In the genomic region with DNA sequence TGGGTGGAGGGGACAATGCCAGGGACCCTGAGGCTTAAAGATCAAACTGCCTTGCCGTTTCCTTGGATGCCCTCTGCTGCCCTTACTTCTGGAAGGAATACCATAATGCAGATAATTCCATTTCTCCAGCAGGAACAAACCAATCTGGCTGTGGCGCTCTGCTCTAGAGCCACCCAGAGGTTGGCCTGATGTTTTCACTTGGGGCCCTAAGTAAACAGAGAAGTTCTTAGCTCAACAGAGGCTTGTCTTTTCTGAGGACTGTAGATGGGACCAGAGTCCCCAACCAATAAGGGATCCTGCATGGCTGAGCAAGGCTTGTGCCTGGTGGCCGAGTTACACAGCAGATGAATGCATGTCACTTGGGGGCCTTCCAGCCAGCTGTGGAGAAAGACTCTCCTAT, we compare ENCODE assay signal across 27 cellular contexts.
"Had no signal": no experiment of that assay in that cellular context is flagged by ENCODE, and none has a peak within 500 bp of the region (broad histone marks: within the 10 kb centered on the region; RNA-seq: fewer than 3 reads in every experiment).

No MANE protein-coding gene starts in this region.

- H3K9me3 Mint-ChIP-seq: activated naive CD8-positive, alpha-beta T cell treated with anti-CD3 and anti-CD28 coated beads, Interleukin-2, amount 50 U/mL, for 24 hours; central memory CD8-positive, alpha-beta T cell; T-helper 1 cell treated with Interleukin-12 subunit alpha and Interleukin-12 subunit beta and Interleukin-4 antibody, amounts not matched to agents 30 μg/mL and 1 μg/mL, for 36 hours had no signal

- H3K27ac ChIP-seq: ascending aorta, body of pancreas, KMS-11 had no signal

- H3K27me3 ChIP-seq: ascending aorta, body of pancreas, MG63 had no signal

- H3K4me3 Mint-ChIP-seq: activated CD8-positive, alpha-beta T cell treated with anti-CD3 and anti-CD28 coated beads, Interleukin-2, amount 10 ng/mL, durations not matched to agents 7 days and 5 days; activated naive CD8-positive, alpha-beta T cell treated with anti-CD3 and anti-CD28 coated beads, Interleukin-2, amount 50 U/mL, for 24 hours; central memory CD8-positive, alpha-beta T cell; T-helper 1 cell treated with Interleukin-12 subunit alpha and Interleukin-12 subunit beta and Interleukin-4 antibody, amounts not matched to agents 30 μg/mL and 1 μg/mL, for 36 hours; WTC11 had no signal

- ATAC-seq: activated CD8-positive, alpha-beta T cell treated with anti-CD3 and anti-CD28 coated beads, Interleukin-2, amount 10 ng/mL, durations not matched to agents 7 days and 5 days; activated naive CD4-positive, alpha-beta T cell treated with anti-CD3 and anti-CD28 coated beads, Interleukin-2, amount 50 U/mL, for 72 hours; activated naive CD8-positive, alpha-beta T cell treated with anti-CD3 and anti-CD28 coated beads, Interleukin-2, amount 50 U/mL, for 24 hours; body of pancreas; WTC11 had no signal

- H3K27ac Mint-ChIP-seq: activated CD8-positive, alpha-beta T cell treated with anti-CD3 and anti-CD28 coated beads, Interleukin-2, amount 10 ng/mL, durations not matched to agents 7 days and 5 days; activated naive CD4-positive, alpha-beta T cell treated with anti-CD3 and anti-CD28 coated beads, Interleukin-2, amount 50 U/mL, for 72 hours; activated naive CD8-positive, alpha-beta T cell treated with anti-CD3 and anti-CD28 coated beads, Interleukin-2, amount 50 U/mL, for 24 hours; T-helper 1 cell treated with Interleukin-12 subunit alpha and Interleukin-12 subunit beta and Interleukin-4 antibody, amounts not matched to agents 30 μg/mL and 1 μg/mL, for 36 hours; WTC11 had no signal

- H3K9me3 ChIP-seq: ascending aorta, body of pancreas, MG63 had no signal

- H3K4me1 ChIP-seq: ascending aorta, body of pancreas had no signal

- H3K36me3 ChIP-seq: ascending aorta, MG63 had no signal

- DNase-seq: activated CD4-positive, alpha-beta T cell treated with anti-CD3 and anti-CD28 coated beads for 48 hours; activated CD4-positive, alpha-beta T cell treated with anti-CD3 and anti-CD28 coated beads, Interleukin-2, amount 50 U/mL, for 4 hours; activated CD4-positive, CD25-positive, alpha-beta regulatory T cell treated with anti-CD3 and anti-CD28 coated beads, Interleukin-2, amount 50 U/mL, for 72 hours; activated CD8-positive, alpha-beta memory T cell treated with anti-CD3 and anti-CD28 coated beads, Interleukin-2, amount 50 U/mL, for 48 hours; activated CD8-positive, alpha-beta T cell treated with anti-CD3 and anti-CD28 coated beads, Interleukin-2, amount 10 ng/mL, durations not matched to agents 7 days and 5 days; activated naive CD8-positive, alpha-beta T cell treated with anti-CD3 and anti-CD28 coated beads, Interleukin-2, amount 50 U/mL, for 24 hours; activated T-cell treated with anti-CD3 and anti-CD28 coated beads, Interleukin-2, amount 50 U/mL, for 1 hour; amniotic stem cell; body of pancreas; IMR-90; MG63; MV-4-11; NCI-H1105; NCI-H1436 treated with DMSO at 0.1 percent for 48 hours; NCI-H187; NCI-H2081; NCI-H446; NCI-H524; NCI-H748 treated with DMSO at 0.1 percent for 48 hours; SIG-M5; SW 1271 had no signal

- H3K36me3 Mint-ChIP-seq: activated naive CD4-positive, alpha-beta T cell treated with anti-CD3 and anti-CD28 coated beads, Interleukin-2, amount 50 U/mL, for 72 hours; WTC11 had no signal

- H3K4me3 ChIP-seq: ascending aorta, body of pancreas, MG63 had no signal

- H3K4me1 Mint-ChIP-seq: activated naive CD8-positive, alpha-beta T cell treated with anti-CD3 and anti-CD28 coated beads, Interleukin-2, amount 50 U/mL, for 24 hours; central memory CD8-positive, alpha-beta T cell had no signal
